In the genomic region with DNA sequence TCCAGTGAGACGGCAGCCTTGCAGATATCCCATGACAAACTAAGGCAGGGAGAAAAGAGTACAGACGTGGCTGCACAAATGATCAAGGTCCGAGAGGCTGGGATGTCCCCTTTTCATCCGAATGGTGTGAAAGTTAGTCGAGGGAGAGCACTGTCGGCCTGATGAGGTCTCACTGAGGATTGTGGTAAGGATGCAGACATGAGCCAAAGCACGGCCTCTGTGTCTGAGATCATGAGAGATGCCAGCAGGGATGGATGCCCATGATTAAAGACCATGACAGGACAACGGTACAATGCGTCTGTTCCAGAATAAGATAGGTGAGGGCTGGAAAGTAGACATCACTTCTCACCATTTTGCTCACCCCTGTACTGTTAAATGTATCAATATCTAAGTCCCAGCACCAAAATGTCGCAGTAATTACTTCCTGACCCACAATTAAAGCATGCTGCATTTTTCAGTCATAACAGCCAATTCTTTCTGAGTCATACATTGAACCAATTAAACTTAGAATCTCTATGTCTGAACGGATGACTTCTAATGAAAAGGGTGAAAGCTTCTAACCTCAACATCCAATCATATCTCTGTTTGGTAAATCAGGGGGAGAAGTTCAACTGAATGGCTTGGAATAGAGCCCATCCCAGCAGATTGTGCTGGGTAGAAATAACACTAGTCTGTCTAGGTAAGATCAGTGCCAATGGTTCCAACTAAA, we compare ENCODE assay signal across 19 cellular contexts.
DNase-seq lines count a peak whose midpoint lies in the region; ATAC-seq and FAIRE-seq lines count a peak whose summit lies in the region.
"Had no signal": no experiment of that assay in that cellular context is flagged by ENCODE, and none has a peak within 500 bp of the region (broad histone marks: within the 10 kb centered on the region; RNA-seq: fewer than 3 reads in every experiment).

No MANE protein-coding gene starts in this region.

- DNase-seq in EH (ENCODE audit: low read depth) (peak; percentile 23), RCC 7860 (ENCODE audit: low spot score) (peak; percentile 11), foreskin melanocyte (peak; percentile 24), T1000 (lab: John Stamatoyannopoulos, UW) (no peak), SKM-1 (lab: John Stamatoyannopoulos, UW; ENCODE audit: unreplicated experiment) (no peak)
- no peak for DNase-seq in stimulated activated CD4-positive, alpha-beta T cell treated with anti-CD3 and anti-CD28 coated beads, Interleukin-1b, Interleukin-23, amount 100 ng/mL, for 48 hours
- no peak for DNase-seq in stimulated activated naive CD4-positive, alpha-beta T cell treated with Interleukin-2 at 50 U/mL for 16 hours (lab: John Stamatoyannopoulos, UW)
- DNase-seq: activated B cell treated with CpG ODN at 0.5 μM for 24 hours; activated effector memory CD4-positive, alpha-beta T cell treated with Interleukin-2 at 50 U/mL for 16 hours; aorta; CD8-positive, alpha-beta memory T cell; naive thymus-derived CD4-positive, alpha-beta T cell; NCI-H187; NCI-H526; Peyer's patch; T-cell; testis had no signal

- FAIRE-seq in RCC 7860 (lab: Jason Lieb, UNC) = no peak
- FAIRE-seq: H54 had no signal

- peak; percentile 40 for ATAC-seq in HG02610 (IDR thresholded peaks at IDR 0.05; ENCODE audit: unreplicated experiment)
- ATAC-seq: naive thymus-derived CD4-positive, alpha-beta T cell; T-cell had no signal

Comparison
In these comparisons a context has a peak if more than half of its experiments do, and no peak if none do; other contexts are left out.
1. DNase-seq: peak in EH (single experiment), RCC 7860 (single experiment) and foreskin melanocyte (single experiment); none in T1000 (single experiment), SKM-1 (single experiment), stimulated activated CD4-positive, alpha-beta T cell treated with anti-CD3 and anti-CD28 coated beads, Interleukin-1b, Interleukin-23, amount 100 ng/mL, for 48 hours (single experiment) and stimulated activated naive CD4-positive, alpha-beta T cell treated with Interleukin-2 at 50 U/mL for 16 hours (single experiment).